Comparison of ENCODE assay signal across 1 cellular context in the genomic region with DNA sequence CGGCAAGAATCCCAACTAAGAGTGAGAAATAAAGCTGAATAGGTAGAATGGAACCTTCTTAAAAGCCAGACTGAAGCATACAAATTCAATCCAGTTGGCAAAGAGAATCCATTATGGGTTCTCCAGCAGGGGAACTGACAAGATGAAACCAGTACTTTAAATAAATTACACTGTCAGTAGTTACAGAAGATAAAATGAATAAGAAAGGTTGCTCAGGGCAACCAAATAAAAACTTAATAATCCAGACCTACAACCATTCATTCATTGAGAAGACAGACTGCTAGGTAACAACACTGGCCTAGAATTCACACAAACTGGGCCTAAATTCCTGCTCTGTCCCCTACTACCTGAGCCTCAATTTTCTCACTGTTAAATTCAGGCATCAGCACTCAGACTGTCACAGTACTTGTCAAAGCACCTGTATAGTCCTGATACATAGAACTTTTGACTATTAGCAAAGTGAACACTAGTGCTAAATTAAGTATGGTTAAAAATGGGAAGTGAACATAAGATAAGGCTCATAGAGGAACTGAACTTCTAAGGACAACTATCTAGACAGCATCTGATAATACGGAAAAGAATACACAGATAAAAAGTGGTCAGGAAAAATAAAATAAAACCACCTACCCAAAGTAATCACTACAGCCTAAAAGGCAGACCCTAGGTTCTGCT.
TF ChIP-seq lines count a peak whose summit lies in the region.

No MANE protein-coding gene starts in this region.

TF ChIP-seq in H1, 55 proteins besides CTCF, POLR2A, EP300 and RAD21:
- TF ChIP-seq RFX5 (IDR thresholded peaks at IDR 0.05; ENCODE audit: borderline replicate concordance, low read depth, low read length) (no peak), CREB1 (IDR thresholded peaks at IDR 0.05) (no peak), YY1 (IDR thresholded peaks at IDR 0.05; ENCODE audit: low read depth, low read length) (no peak), JUND (IDR thresholded peaks at IDR 0.05; ENCODE audit: low read length) (no peak), SP4 (IDR thresholded peaks at IDR 0.05; ENCODE audit: low read length) (no peak), SIX5 (IDR thresholded peaks at IDR 0.05; ENCODE audit: low read depth, low read length) (no peak), KDM1A (IDR thresholded peaks at IDR 0.05; ENCODE audit: borderline replicate concordance, low read length) (no peak), HDAC6 (IDR thresholded peaks at IDR 0.05; ENCODE audit: low read depth, low read length) (no peak)
- TF ChIP-seq, protein P1, sequence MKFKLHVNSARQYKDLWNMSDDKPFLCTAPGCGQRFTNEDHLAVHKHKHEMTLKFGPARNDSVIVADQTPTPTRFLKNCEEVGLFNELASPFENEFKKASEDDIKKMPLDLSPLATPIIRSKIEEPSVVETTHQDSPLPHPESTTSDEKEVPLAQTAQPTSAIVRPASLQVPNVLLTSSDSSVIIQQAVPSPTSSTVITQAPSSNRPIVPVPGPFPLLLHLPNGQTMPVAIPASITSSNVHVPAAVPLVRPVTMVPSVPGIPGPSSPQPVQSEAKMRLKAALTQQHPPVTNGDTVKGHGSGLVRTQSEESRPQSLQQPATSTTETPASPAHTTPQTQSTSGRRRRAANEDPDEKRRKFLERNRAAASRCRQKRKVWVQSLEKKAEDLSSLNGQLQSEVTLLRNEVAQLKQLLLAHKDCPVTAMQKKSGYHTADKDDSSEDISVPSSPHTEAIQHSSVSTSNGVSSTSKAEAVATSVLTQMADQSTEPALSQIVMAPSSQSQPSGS (IDR thresholded peaks at IDR 0.05; ENCODE audit: low read length): no peak
- TF ChIP-seq, protein P2, sequence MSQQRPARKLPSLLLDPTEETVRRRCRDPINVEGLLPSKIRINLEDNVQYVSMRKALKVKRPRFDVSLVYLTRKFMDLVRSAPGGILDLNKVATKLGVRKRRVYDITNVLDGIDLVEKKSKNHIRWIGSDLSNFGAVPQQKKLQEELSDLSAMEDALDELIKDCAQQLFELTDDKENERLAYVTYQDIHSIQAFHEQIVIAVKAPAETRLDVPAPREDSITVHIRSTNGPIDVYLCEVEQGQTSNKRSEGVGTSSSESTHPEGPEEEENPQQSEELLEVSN (IDR thresholded peaks at IDR 0.05): no peak
- TF ChIP-seq, protein P3, sequence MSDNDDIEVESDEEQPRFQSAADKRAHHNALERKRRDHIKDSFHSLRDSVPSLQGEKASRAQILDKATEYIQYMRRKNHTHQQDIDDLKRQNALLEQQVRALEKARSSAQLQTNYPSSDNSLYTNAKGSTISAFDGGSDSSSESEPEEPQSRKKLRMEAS (IDR thresholded peaks at IDR 0.05): no peak
TF ChIP-seq in H1: peak in this region for 0.
